ENCODE assay signal across 8 cellular contexts in genomic region chr5:180804129-180804601, GRCh38. TPM values are rescaled to one million over a fixed set of nuclear protein-coding genes. Genes with fewer than 3 reads are reported as not detected.
DNase-seq lines count a peak whose midpoint lies in the region; ATAC-seq, FAIRE-seq and TF ChIP-seq lines count a peak whose summit lies in the region.

No MANE protein-coding gene starts in this region.

- BruUV-seq in Panc1 (replicated peaks; lab: Mats Ljungman, UMichigan) = no TSS peak

- POLR2A ChIA-PET in Panc1 (lab: Charles Lee) = no interaction called here

- H3K4me1 ChIP-seq in Panc1 (ENCODE audit: control insufficient read depth, insufficient read depth, low read length) (peaks cover 68% of the 10 kb centered on the region), small intestine (ENCODE audit: control insufficient read depth in 2 of 2, insufficient read depth in 1 of 2, low read depth in 1 of 2, low read length in 1 of 2) (peaks cover 23 to 39% of the 10 kb centered on the region in 2 donors)

- no peaks in the 10 kb centered on the region for H3K9me3 ChIP-seq in Panc1 (ENCODE audit: control insufficient read depth, insufficient read depth, low read depth, low read length)
- H3K9me3 ChIP-seq in small intestine (ENCODE audit: control insufficient read depth, low read depth) = no peaks in the 10 kb centered on the region

- ATAC-seq in GM19328 (IDR thresholded peaks at IDR 0.05; ENCODE audit: unreplicated experiment) (peak; percentile 2), Panc1 (no peak), HG02588 (IDR thresholded peaks at IDR 0.05; ENCODE audit: unreplicated experiment) (no peak)

- no peak for DNase-seq in Panc1 (ENCODE audit: low read depth, low spot score)
- DNase-seq in epithelial cell of prostate (ENCODE audit: low read depth, low spot score) = no peak
- DNase-seq in small intestine = no peak
- no peak for DNase-seq in Kasumi-1 (lab: John Stamatoyannopoulos, UW)
- no peak for DNase-seq in H7
- no peak for DNase-seq in NCI-H2029 treated with DMSO at 0.1 percent for 48 hours (lab: John Stamatoyannopoulos, UW)

- 69 to 87% (median 77%) methylated on average over 22 of the region's 22 CpGs for WGBS in small intestine, 3 donors

- intact Hi-C loops in Panc1 (cut with micrococcal nuclease; ENCODE audit: unreplicated experiment) = loop anchor here (10.0 kb wide), 1 partner anchor 381 kb away; no protein-coding TSS in a partner anchor

- in situ Hi-C loops in Panc1 (cut with HindIII; ENCODE audit: low pct_unique_long_range_greater_than_20kb, low sequenced_read_pairs) = no loop called here

- FAIRE-seq in small intestine (lab: Jason Lieb, UNC) = no peak

- CTCF ChIA-PET in Panc1 (lab: Charles Lee) = no interaction called here

- no peaks in the 10 kb centered on the region for H3K27me3 ChIP-seq in Panc1 (ENCODE audit: control insufficient read depth, insufficient read depth, low read length)
- H3K27me3 ChIP-seq in small intestine (ENCODE audit: control insufficient read depth in 2 of 2, insufficient read depth in 2 of 2, low read length in 2 of 2) = no peaks in the 10 kb centered on the region
- H3K27me3 ChIP-seq in H7 (ENCODE audit: control insufficient read depth, insufficient read depth, low read length) = no peaks in the 10 kb centered on the region

- TF ChIP-seq CTCF in Panc1 (IDR thresholded peaks at IDR 0.05) = no peak

- no peaks in the 10 kb centered on the region; the same call in 1 of the 2 replicates for H3K36me3 ChIP-seq in Panc1 (ENCODE audit: control insufficient read depth, insufficient read depth, low read length)
- H3K36me3 ChIP-seq in small intestine (ENCODE audit: control insufficient read depth in 2 of 2, insufficient read depth in 2 of 2, low read length in 2 of 2) = no peaks in the 10 kb centered on the region
- H3K36me3 ChIP-seq in H7 (replicated peaks; ENCODE audit: control insufficient read depth, insufficient read depth, low read length) = no peaks in the 10 kb centered on the region; the same call in none of the 2 replicates

- H3K4me3 ChIP-seq in Panc1 (ENCODE audit: low read depth in 2 of 2, low read length in 2 of 2) (no peak overlapping the region), small intestine (ENCODE audit: low read depth in 1 of 2, low read length in 2 of 2) (peak overlapping the region; percentile 0 to 76), H7 (ENCODE audit: insufficient read depth, low read depth, low read length) (no peak overlapping the region)

- H3K27ac ChIP-seq in Panc1 (ENCODE audit: low read length) (peak overlapping the region; percentile 85; the same call in 1 of the 2 replicates), epithelial cell of prostate (peak overlapping the region; percentile 96), small intestine (ENCODE audit: low read depth in 1 of 2, low read length in 1 of 2) (peak overlapping the region; percentile 42 to 93)

RNA-seq across cellular contexts. Expression of gene MGAT1, which starts 1.6 kb away (rescaled TPM):
- total RNA-seq in Panc1 (2021; ENCODE audit: unreplicated experiment) = 113 TPM
- 116 TPM for polyA plus RNA-seq in Panc1 (2012; ENCODE audit: insufficient read length)
- 100 to 1,000 TPM in 1 of 3 donors, 10 to 100 TPM in 2; 52.3 to 125 (median 65.9) TPM for polyA plus RNA-seq in small intestine
- total RNA-seq in H7 (2014; rRNA removed; shearing (Covaris generic)) = 76.1 and 77.8 TPM in 2 replicates

RNA-seq across cellular contexts. Expression of gene ZFP62, which starts 56.9 kb away (rescaled TPM):
- 17.8 TPM for total RNA-seq in Panc1 (2021; ENCODE audit: unreplicated experiment)
- 9.0 TPM for polyA plus RNA-seq in Panc1 (2012; ENCODE audit: insufficient read length)
- polyA plus RNA-seq in small intestine = 10 to 100 TPM in 2 of 3 donors, 1 to 10 TPM in 1; 8.7 to 17.6 (median 14.9) TPM
- 20.6 and 31.1 TPM in 2 replicates for total RNA-seq in H7 (2014; rRNA removed; shearing (Covaris generic))

Comparison
In these comparisons a context has a peak if more than half of its experiments do, and no peak if none do; other contexts are left out.
1. H3K4me3 ChIP-seq: peak in small intestine (2 of 2); none in Panc1 (0 of 2) and H7 (single experiment).
2. Peak in every context shown above with its lines, with median percentiles within 50 percentile points of each other: H3K27ac ChIP-seq.